ENCODE assay signal across 11 cellular contexts in genomic region chr13:75217949-75218348, GRCh38.
DNase-seq lines count a peak whose midpoint lies in the region; ATAC-seq and TF ChIP-seq lines count a peak whose summit lies in the region.
"Had no signal": no experiment of that assay in that cellular context is flagged by ENCODE, and none has a peak within 500 bp of the region (broad histone marks: within the 10 kb centered on the region; RNA-seq: fewer than 3 reads in every experiment).

No MANE protein-coding gene starts in this region.

- H3K4me3 ChIP-seq in MM.1S (ENCODE audit: low read length) (no peak overlapping the region), osteoblast (ENCODE audit: insufficient read depth, low read length) (no peak overlapping the region)
- H3K4me3 ChIP-seq: colonic mucosa had no signal

- H3K27me3 ChIP-seq in MM.1S (replicated peaks; ENCODE audit: insufficient read depth, low read length): no peaks in the 10 kb centered on the region
- no peaks in the 10 kb centered on the region for H3K27me3 ChIP-seq in osteoblast (ENCODE audit: insufficient read depth, low read length)
- H3K27me3 ChIP-seq: colonic mucosa had no signal

- no peaks in the 10 kb centered on the region for H4K20me1 ChIP-seq in MM.1S (ENCODE audit: insufficient read depth, low read length)
- no peaks in the 10 kb centered on the region for H4K20me1 ChIP-seq in osteoblast (ENCODE audit: insufficient read depth, low read length)

- H3K9ac ChIP-seq in MM.1S (ENCODE audit: low read length): no peak overlapping the region

- H3K4me2 ChIP-seq in MM.1S (ENCODE audit: low read depth, low read length) (no peak overlapping the region), osteoblast (ENCODE audit: insufficient read depth, low read length) (no peak overlapping the region)

- H3K9me2 ChIP-seq in MM.1S (replicated peaks; ENCODE audit: insufficient read depth, low read length): no peaks in the 10 kb centered on the region

- H3F3A ChIP-seq in MM.1S (ENCODE audit: insufficient read depth, low read length): no peaks in the 10 kb centered on the region

- TF ChIP-seq CTCF in MM.1S (IDR thresholded peaks at IDR 0.05; ENCODE audit: low read length) (no peak), osteoblast (IDR thresholded peaks at IDR 0.05; ENCODE audit: extremely low read depth, low read depth, low read length) (peak; percentile 43)

- H3K4me1 ChIP-seq in MM.1S (ENCODE audit: low read length) (peaks cover 4% of the 10 kb centered on the region; the same call in 1 of the 2 replicates), osteoblast (ENCODE audit: insufficient read depth, low read length) (peaks cover 9% of the 10 kb centered on the region)
- H3K4me1 ChIP-seq: colonic mucosa had no signal

- H3K36me3 ChIP-seq in MM.1S (replicated peaks; ENCODE audit: insufficient read depth, low read length) (no peaks in the 10 kb centered on the region), osteoblast (ENCODE audit: insufficient read depth, low read length) (no peaks in the 10 kb centered on the region)
- H3K36me3 ChIP-seq: colonic mucosa had no signal

- H3K79me2 ChIP-seq in MM.1S (ENCODE audit: low read length): no peaks in the 10 kb centered on the region
- H3K79me2 ChIP-seq in osteoblast (ENCODE audit: insufficient read depth, low read length): no peaks in the 10 kb centered on the region

- H3K9me3 ChIP-seq in MM.1S (replicated peaks; ENCODE audit: insufficient read depth, low read length) (no peaks in the 10 kb centered on the region), osteoblast (ENCODE audit: low read depth, low read length) (no peaks in the 10 kb centered on the region)
- H3K9me3 ChIP-seq: colonic mucosa had no signal

- H3K27ac ChIP-seq in MM.1S (ENCODE audit: low read length) (no peak overlapping the region), osteoblast (ENCODE audit: low read depth, low read length) (no peak overlapping the region)
- H3K27ac ChIP-seq: colonic mucosa had no signal

- DNase-seq in GM03348 (ENCODE audit: low spot score) (peak; percentile 61), MM.1S (peak; percentile 31), dedifferentiated amniotic fluid mesenchymal stem cell (ENCODE audit: extremely low spot score) (peak; percentile 50), osteoblast (ENCODE audit: insufficient read length, low spot score, missing footprints) (peak; percentile 43), HK-2 (ENCODE audit: unreplicated experiment) (no peak), DMS 273 treated with DMSO at 0.1 percent for 48 hours (lab: John Stamatoyannopoulos, UW) (no peak)
- no peak for DNase-seq in activated naive CD4-positive, alpha-beta T cell (lab: John Stamatoyannopoulos, UW)
- DNase-seq: colonic mucosa, GOT3, NCI-H510A treated with DMSO at 0.1 percent for 48 hours had no signal

- H2AFZ ChIP-seq in MM.1S (ENCODE audit: low read length) (no peak overlapping the region), osteoblast (ENCODE audit: low read length) (no peak overlapping the region)

- no peak for ATAC-seq in HG03460 (IDR thresholded peaks at IDR 0.05; ENCODE audit: unreplicated experiment)

Comparison
In these comparisons a context has a peak if more than half of its experiments do, and no peak if none do; other contexts are left out.
1. DNase-seq: peak in GM03348 (single experiment), MM.1S (single experiment), dedifferentiated amniotic fluid mesenchymal stem cell (single experiment) and osteoblast (single experiment); none in HK-2 (single experiment), activated naive CD4-positive, alpha-beta T cell (0 of 4) and DMS 273 treated with DMSO at 0.1 percent for 48 hours (single experiment).